Comparison of ENCODE assay signal across 8 cellular contexts in genomic region chr18:56869189-56869777, GRCh38.
DNase-seq lines count a peak whose midpoint lies in the region; ATAC-seq and TF ChIP-seq lines count a peak whose summit lies in the region.

No MANE protein-coding gene starts in this region.

- H3K36me3 Mint-ChIP-seq in natural killer cell = no peaks in the 10 kb centered on the region
- H3K36me3 Mint-ChIP-seq in natural killer cell treated with Interleukin-12 subunit alpha and Interleukin-12 subunit beta and Interleukin-15 and Interleukin-18, amount 100 ng/mL, for 72 hours = no peaks in the 10 kb centered on the region
- H3K36me3 Mint-ChIP-seq in activated CD8-positive, alpha-beta T cell treated with anti-CD3 and anti-CD28 coated beads, Interleukin-2, amount 10 ng/mL, durations not matched to agents 7 days and 5 days (ENCODE audit: low read depth) = no peaks in the 10 kb centered on the region

- POLR2A ChIA-PET in activated CD8-positive, alpha-beta T cell treated with anti-CD3 and anti-CD28 coated beads, Interleukin-2, amount 10 ng/mL, durations not matched to agents 7 days and 5 days (lab: Charles Lee) = interaction anchor here (1.1 kb wide), 1 partner anchor 568 kb away, joined by 3 read pairs; no protein-coding TSS in a partner anchor

- intact Hi-C loops in natural killer cell (cut with micrococcal nuclease) = loop anchor here (2.0 kb wide), 1 partner anchor 692 kb away; no protein-coding TSS in a partner anchor

- no peak overlapping the region for H2AFZ ChIP-seq in hepatocyte

- CTCF ChIA-PET in activated CD8-positive, alpha-beta T cell treated with anti-CD3 and anti-CD28 coated beads, Interleukin-2, amount 10 ng/mL, durations not matched to agents 7 days and 5 days (lab: Charles Lee) = interaction anchor here (0.6 to 1.9 kb wide), 22 partner anchors 9 to 693 kb away, joined by 3 to 9 read pairs (median 3); no protein-coding TSS in a partner anchor

- H3K36me3 ChIP-seq in hepatocyte (replicated peaks; ENCODE audit: insufficient read depth, low read depth) (no peaks in the 10 kb centered on the region), thoracic aorta (no peaks in the 10 kb centered on the region)

- H3K9me2 ChIP-seq in hepatocyte (replicated peaks; ENCODE audit: insufficient read depth) = no peaks in the 10 kb centered on the region

- H3K9me3 Mint-ChIP-seq in natural killer cell = no peaks in the 10 kb centered on the region
- H3K9me3 Mint-ChIP-seq in natural killer cell treated with Interleukin-12 subunit alpha and Interleukin-12 subunit beta and Interleukin-15 and Interleukin-18, amount 100 ng/mL, for 72 hours = no peaks in the 10 kb centered on the region
- H3K9me3 Mint-ChIP-seq in activated CD8-positive, alpha-beta T cell treated with anti-CD3 and anti-CD28 coated beads, Interleukin-2, amount 10 ng/mL, durations not matched to agents 7 days and 5 days (ENCODE audit: insufficient read depth) = no peaks in the 10 kb centered on the region

- 50% methylated on average over 2 of the region's 2 CpGs for WGBS in hepatocyte (ENCODE audit: low lambda C conversion rate, missing lambda C conversion rate)

- H3K79me2 ChIP-seq in hepatocyte = no peaks in the 10 kb centered on the region

- no peak overlapping the region for H3K4me3 Mint-ChIP-seq in natural killer cell
- H3K4me3 Mint-ChIP-seq in natural killer cell treated with Interleukin-12 subunit alpha and Interleukin-12 subunit beta and Interleukin-15 and Interleukin-18, amount 100 ng/mL, for 72 hours = no peak overlapping the region
- H3K4me3 Mint-ChIP-seq in activated CD8-positive, alpha-beta T cell treated with anti-CD3 and anti-CD28 coated beads, Interleukin-2, amount 10 ng/mL, durations not matched to agents 7 days and 5 days = no peak overlapping the region

- ATAC-seq in natural killer cell (peak; percentile 67 to 76 (median 69)), HG03060 (IDR thresholded peaks at IDR 0.05; ENCODE audit: low read depth, unreplicated experiment) (peak; percentile 47), thoracic aorta (ENCODE audit: insufficient number of reproducible peaks, low FRiP score, low read depth) (no peak), GM21825 (IDR thresholded peaks at IDR 0.05; ENCODE audit: unreplicated experiment) (no peak)
- no peak for ATAC-seq in natural killer cell treated with Interleukin-12 subunit alpha and Interleukin-12 subunit beta and Interleukin-15 and Interleukin-18, amount 100 ng/mL, for 72 hours
- no peak for ATAC-seq in activated CD8-positive, alpha-beta T cell treated with anti-CD3 and anti-CD28 coated beads, Interleukin-2, amount 10 ng/mL, durations not matched to agents 7 days and 5 days

- H3K4me3 ChIP-seq in hepatocyte = no peak overlapping the region
- H3K4me3 ChIP-seq in thoracic aorta = no peak overlapping the region

- H3K27me3 ChIP-seq in hepatocyte (no peaks in the 10 kb centered on the region), thoracic aorta (replicated peaks; ENCODE audit: insufficient read depth) (no peaks in the 10 kb centered on the region)

- peak overlapping the region in 1 of 2 donors; percentile 67 for H3K27ac Mint-ChIP-seq in natural killer cell
- H3K27ac Mint-ChIP-seq in natural killer cell treated with Interleukin-12 subunit alpha and Interleukin-12 subunit beta and Interleukin-15 and Interleukin-18, amount 100 ng/mL, for 72 hours = no peak overlapping the region
- H3K27ac Mint-ChIP-seq in activated CD8-positive, alpha-beta T cell treated with anti-CD3 and anti-CD28 coated beads, Interleukin-2, amount 10 ng/mL, durations not matched to agents 7 days and 5 days = no peak overlapping the region

- no peaks in the 10 kb centered on the region for H4K20me1 ChIP-seq in hepatocyte (ENCODE audit: insufficient read depth, poor library complexity, severe bottlenecking)

- H3K9me3 ChIP-seq in hepatocyte (ENCODE audit: low read depth) (no peaks in the 10 kb centered on the region), thoracic aorta (no peaks in the 10 kb centered on the region)

- DNase-seq in natural killer cell (no peak), NCI-H2171 treated with DMSO at 0.1 percent for 48 hours (lab: John Stamatoyannopoulos, UW) (peak; percentile 65), hepatocyte (ENCODE audit: low spot score) (peak; percentile 64), thoracic aorta (ENCODE audit: low spot score) (no peak)
- no peak for DNase-seq in natural killer cell treated with Interleukin-12 subunit alpha and Interleukin-12 subunit beta and Interleukin-15 and Interleukin-18, amount 100 ng/mL, for 72 hours (ENCODE audit: low spot score)
- peak; percentile 24 for DNase-seq in activated CD8-positive, alpha-beta T cell treated with anti-CD3 and anti-CD28 coated beads, Interleukin-2, amount 10 ng/mL, durations not matched to agents 7 days and 5 days

- H3K27ac ChIP-seq in hepatocyte = no peak overlapping the region
- H3K27ac ChIP-seq in thoracic aorta = no peak overlapping the region

- H3K4me1 Mint-ChIP-seq in natural killer cell = peaks cover 6 to 15% of the 10 kb centered on the region in 2 donors
- H3K4me1 Mint-ChIP-seq in natural killer cell treated with Interleukin-12 subunit alpha and Interleukin-12 subunit beta and Interleukin-15 and Interleukin-18, amount 100 ng/mL, for 72 hours (ENCODE audit: low read depth in 2 of 2) = peaks cover 3 to 5% of the 10 kb centered on the region in 2 donors
- H3K4me1 Mint-ChIP-seq in activated CD8-positive, alpha-beta T cell treated with anti-CD3 and anti-CD28 coated beads, Interleukin-2, amount 10 ng/mL, durations not matched to agents 7 days and 5 days (ENCODE audit: low read depth) = peaks cover 6% of the 10 kb centered on the region

- no peaks in the 10 kb centered on the region for H3K27me3 Mint-ChIP-seq in natural killer cell (ENCODE audit: low read depth in 2 of 2)
- no peaks in the 10 kb centered on the region for H3K27me3 Mint-ChIP-seq in natural killer cell treated with Interleukin-12 subunit alpha and Interleukin-12 subunit beta and Interleukin-15 and Interleukin-18, amount 100 ng/mL, for 72 hours
- H3K27me3 Mint-ChIP-seq in activated CD8-positive, alpha-beta T cell treated with anti-CD3 and anti-CD28 coated beads, Interleukin-2, amount 10 ng/mL, durations not matched to agents 7 days and 5 days (ENCODE audit: low read depth) = no peaks in the 10 kb centered on the region

- no peaks in the 10 kb centered on the region for H3K4me1 ChIP-seq in hepatocyte (ENCODE audit: insufficient read depth)
- H3K4me1 ChIP-seq in thoracic aorta (ENCODE audit: control insufficient read depth in 1 of 2, low read depth in 2 of 2) = no peaks in the 10 kb centered on the region

- TF ChIP-seq CTCF in natural killer cell (IDR thresholded peaks at IDR 0.05) (peak; percentile 80), hepatocyte (IDR thresholded peaks at IDR 0.05; ENCODE audit: poor library complexity) (peak; percentile 69), thoracic aorta (IDR thresholded peaks at IDR 0.05) (peak; percentile 25)

- no peak overlapping the region for H3K4me2 ChIP-seq in hepatocyte

Comparison
In these comparisons a context has a peak if more than half of its experiments do, and no peak if none do; other contexts are left out.
1. ATAC-seq: peak in natural killer cell (3 of 3) and HG03060 (single experiment); none in natural killer cell treated with Interleukin-12 subunit alpha and Interleukin-12 subunit beta and Interleukin-15 and Interleukin-18, amount 100 ng/mL, for 72 hours (0 of 2), activated CD8-positive, alpha-beta T cell treated with anti-CD3 and anti-CD28 coated beads, Interleukin-2, amount 10 ng/mL, durations not matched to agents 7 days and 5 days (single experiment), thoracic aorta (single experiment) and GM21825 (single experiment).
2. DNase-seq: peak in NCI-H2171 treated with DMSO at 0.1 percent for 48 hours (single experiment), activated CD8-positive, alpha-beta T cell treated with anti-CD3 and anti-CD28 coated beads, Interleukin-2, amount 10 ng/mL, durations not matched to agents 7 days and 5 days (single experiment) and hepatocyte (single experiment); none in natural killer cell (single experiment), natural killer cell treated with Interleukin-12 subunit alpha and Interleukin-12 subunit beta and Interleukin-15 and Interleukin-18, amount 100 ng/mL, for 72 hours (single experiment) and thoracic aorta (single experiment).
3. CTCF ChIP-seq: peak in every context shown above with its lines; median percentile 80 in natural killer cell; 69 in hepatocyte; 25 in thoracic aorta.